2 cellular contexts compared by ENCODE assay signal in the genomic region with DNA sequence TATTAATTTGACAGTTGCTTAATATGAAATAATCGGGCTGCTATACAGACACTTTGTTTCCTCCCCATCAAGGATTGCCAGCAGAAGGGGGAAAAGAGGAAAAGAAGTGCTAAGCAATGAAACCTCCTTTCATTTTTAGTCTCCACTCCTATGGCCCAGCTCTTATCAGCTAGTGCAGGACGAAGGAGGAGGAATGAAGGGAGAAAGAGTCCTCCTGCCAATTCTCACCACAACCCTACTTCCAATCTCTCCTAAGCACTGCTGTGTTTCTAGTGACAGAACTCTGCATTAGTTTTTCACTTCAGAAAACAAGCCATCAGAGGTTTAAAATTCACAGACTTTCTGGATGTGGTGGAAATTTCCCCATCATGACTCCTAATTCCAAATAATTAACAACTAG. TPM values are rescaled to one million over a fixed set of nuclear protein-coding genes. Genes with fewer than 3 reads are reported as not detected.
DNase-seq lines count a peak whose midpoint lies in the region; ATAC-seq, FAIRE-seq and TF ChIP-seq lines count a peak whose summit lies in the region.
"Not testable (repeated sequence)": the region's sequence is repeated elsewhere in the genome, so short reads cannot be mapped to it uniquely, and the experiment has no call there.

No MANE protein-coding gene starts in this region.

- CTCF ChIA-PET in IMR-90 (lab: Yijun Ruan, JAX); K562 (lab: Yijun Ruan, JAX; ENCODE audit: low intra/inter-chr PET ratio): not testable (repeated sequence)

- H3K79me1 ChIP-seq in IMR-90 (ENCODE audit: low read depth in 1 of 2, low read length in 2 of 2): not testable (repeated sequence)

- POLR2A ChIA-PET in IMR-90 (lab: Charles Lee; ENCODE audit: unreplicated experiment); K562 (lab: Yijun Ruan, JAX): not testable (repeated sequence)

- peak; percentile 54; the same call in 1 of the 2 replicates for ATAC-seq in IMR-90 (ENCODE audit: low read depth)
- ATAC-seq in K562: peak; percentile 84

- H3K79me2 ChIP-seq in K562 (ENCODE audit: control insufficient read depth, insufficient read depth, low read length): not testable (repeated sequence)

- H2AK9ac ChIP-seq in IMR-90 (replicated peaks; ENCODE audit: low read depth, low read length, poor library complexity): not testable (repeated sequence)

- not testable (repeated sequence) for H3K27me3 ChIP-seq in IMR-90 (ENCODE audit: control insufficient read depth, insufficient read depth, low read length); K562 (ENCODE audit: control insufficient read depth in 2 of 2, insufficient read depth in 2 of 2, low read length in 2 of 2)

- H3K27ac ChIP-seq in IMR-90 (ENCODE audit: insufficient read depth, low read length); K562 (ENCODE audit: extremely low read depth, low read depth, low read length): not testable (repeated sequence)

- not testable (repeated sequence) for H2AFZ ChIP-seq in IMR-90 (replicated peaks; ENCODE audit: low read length, poor library complexity); K562 (ENCODE audit: low read depth, low read length)

- not testable (repeated sequence) for H3K18ac ChIP-seq in IMR-90 (ENCODE audit: low read depth, low read length)

- in situ Hi-C loops in IMR-90 (cut with MboI; ENCODE audit: low sequenced_read_pairs); K562 (cut with MboI): not testable (repeated sequence)

- no CpG with 5 or more reads among the region's 2 CpGs for WGBS in IMR-90 (ENCODE audit: extremely low coverage in 2 of 2, insufficient read length in 1 of 2), 2 experiments
- no CpG with 5 or more reads among the region's 2 CpGs for WGBS in K562 (ENCODE audit: insufficient coverage, low coverage, missing lambda C conversion rate)

- dilution Hi-C loops in IMR-90 (cut with HindIII; ENCODE audit: low sequenced_read_pairs, unreplicated experiment): not testable (repeated sequence)

- H2AK5ac ChIP-seq in IMR-90 (ENCODE audit: low read depth, low read length): not testable (repeated sequence)

- not testable (repeated sequence) for H3K14ac ChIP-seq in IMR-90 (replicated peaks; ENCODE audit: low read depth, low read length)

- H3K9ac ChIP-seq in IMR-90 (ENCODE audit: low read depth, low read length); K562 (ENCODE audit: insufficient read depth in 1 of 2, low read depth in 2 of 2, low read length in 2 of 2): not testable (repeated sequence)

- not testable (repeated sequence) for H3K9me1 ChIP-seq in IMR-90 (ENCODE audit: insufficient read depth, low read length); K562 (ENCODE audit: control insufficient read depth, insufficient read depth, low read length)

- not testable (repeated sequence) for H4K91ac ChIP-seq in IMR-90 (ENCODE audit: insufficient read depth, low read depth, low read length)

- intact Hi-C loops in IMR-90 (cut with micrococcal nuclease); K562 (cut with micrococcal nuclease): not testable (repeated sequence)

- not testable (repeated sequence) for BruUV-seq in IMR-90 (replicated peaks; lab: Mats Ljungman, UMichigan); K562 (replicated peaks; lab: Mats Ljungman, UMichigan)

- H2BK5ac ChIP-seq in IMR-90 (ENCODE audit: low read depth, low read length, poor library complexity, severe bottlenecking): not testable (repeated sequence)

- not testable (repeated sequence) for H2BK15ac ChIP-seq in IMR-90 (ENCODE audit: low read depth, low read length)

- not testable (repeated sequence) for H3K4ac ChIP-seq in IMR-90 (ENCODE audit: low read depth, low read length)

- H3K23ac ChIP-seq in IMR-90 (ENCODE audit: low read depth, low read length): not testable (repeated sequence)

- not testable (repeated sequence) for TF ChIP-seq POLR2A in IMR-90 (IDR thresholded peaks at IDR 0.05; ENCODE audit: low read depth, low read length); K562 (conservative IDR thresholded peaks at IDR 0.05)

- not testable (repeated sequence) for H3K4me3 ChIP-seq in IMR-90 (ENCODE audit: insufficient read depth, low read depth, low read length); K562

- TF ChIP-seq EP300 in K562 (IDR thresholded peaks at IDR 0.05; ENCODE audit: low read length): not testable (repeated sequence)

- not testable (repeated sequence) for TF ChIP-seq RAD21 in IMR-90 (IDR thresholded peaks at IDR 0.05; ENCODE audit: low read length); K562 (CRISPR knock-in tag; conservative IDR thresholded peaks at IDR 0.05 in 1 of 2, IDR thresholded peaks at IDR 0.05 in 1 of 2)

- H3K56ac ChIP-seq in IMR-90 (ENCODE audit: extremely low read depth, insufficient read depth, low read length): not testable (repeated sequence)

- H2BK20ac ChIP-seq in IMR-90 (ENCODE audit: low read depth, low read length): not testable (repeated sequence)

- not testable (repeated sequence) for H3K36me3 ChIP-seq in IMR-90 (ENCODE audit: control insufficient read depth, insufficient read depth, low read length); K562 (ENCODE audit: control insufficient read depth, insufficient read depth, low read length)

- H3K4me1 ChIP-seq in IMR-90 (ENCODE audit: control insufficient read depth, insufficient read depth, low read length); K562 (replicated peaks in 1 of 2; ENCODE audit: control insufficient read depth in 2 of 2, insufficient read depth in 2 of 2, low read length in 2 of 2): not testable (repeated sequence)

- H4K20me1 ChIP-seq in IMR-90 (ENCODE audit: insufficient read depth, low read length); K562 (replicated peaks; ENCODE audit: control insufficient read depth, insufficient read depth, low read length): not testable (repeated sequence)

- not testable (repeated sequence) for TF ChIP-seq CTCF in IMR-90 (conservative IDR thresholded peaks at IDR 0.05; ENCODE audit: low read depth, low read length); K562 (IDR thresholded peaks at IDR 0.05 in 2 of 3, conservative IDR thresholded peaks at IDR 0.05 in 1 of 3; ENCODE audit: insufficient read depth in 2 of 3, low read depth in 1 of 3, low read length in 3 of 3)

- not testable (repeated sequence) for DNase-seq in IMR-90; K562 (ENCODE audit: extremely low read depth in 1 of 4, low spot score in 3 of 4)

- H4K5ac ChIP-seq in IMR-90 (ENCODE audit: low read depth, low read length): not testable (repeated sequence)

- H4K8ac ChIP-seq in IMR-90 (ENCODE audit: low read depth in 2 of 2, low read length in 2 of 2): not testable (repeated sequence)

- not testable (repeated sequence) for H3K9me3 ChIP-seq in IMR-90 (ENCODE audit: control insufficient read depth, insufficient read depth, low read length); K562 (replicated peaks; ENCODE audit: control insufficient read depth, insufficient read depth, low read depth, low read length)

- H3K4me2 ChIP-seq in IMR-90 (ENCODE audit: low read depth, low read length); K562 (ENCODE audit: insufficient read depth, low read length): not testable (repeated sequence)

- not testable (repeated sequence) for H2BK120ac ChIP-seq in IMR-90 (ENCODE audit: low read depth, low read length)

- not testable (repeated sequence) for FAIRE-seq in K562 (lab: Jason Lieb, UNC)

RNA-seq across cellular contexts. Expression of a gene that starts 41.8 kb away (rescaled TPM):
- total RNA-seq in IMR-90 (2012; rRNA removed) (24.4 and 32.2 TPM in 2 replicates), K562 (2014; rRNA removed) (37.1 and 39.2 TPM in 2 replicates), K562 (2014; rRNA removed; fragmentation: Illumina TruSeq; extraction: Trizol) (45.9 and 55.4 TPM in 2 replicates), K562 (2015; rRNA removed; fragmentation: Illumina TruSeq; extraction: Trizol) (46.0 and 49.9 TPM in 2 replicates), K562 (2021) (38.6 and 44.7 TPM in 2 replicates)
- polyA plus RNA-seq in IMR-90 (2012; rRNA removed) (7.5 and 8.6 TPM in 2 replicates), K562 (2011; rRNA removed) (25.5 and 28.8 TPM in 2 replicates), K562 (2014; fragmentation: Illumina TruSeq; extraction: Trizol) (27.6 and 28.4 TPM in 2 replicates), K562 (2014; fragmentation: Nextera tagmentation; extraction: Ambion mirVana) (1 to 10 TPM; 8.5 to 9.9 TPM), K562 (2014; rRNA removed) (26.4 and 29.6 TPM in 2 replicates)
- 2.1 and 3.3 TPM in 2 replicates for polyA plus RNA-seq in IMR-90 (2012; cell fraction: cytosol; rRNA removed)
- 3.5 and 10.6 TPM in 2 replicates for polyA plus RNA-seq in IMR-90 (2012; cell fraction: nucleus; rRNA removed; ENCODE audit: low replicate concordance)
- total RNA-seq in K562 (2011; cell fraction: chromatin; rRNA removed; ENCODE audit: low replicate concordance): 59.7 and 180 TPM in 2 replicates
- total RNA-seq in K562 (2011; cell fraction: nucleolus; rRNA removed): 35.4 and 44.0 TPM in 2 replicates
- total RNA-seq in K562 (2011; cell fraction: nucleoplasm; rRNA removed): 66.9 and 101 TPM in 2 replicates
- polyA plus RNA-seq in K562 (2011; cell fraction: cytosol; rRNA removed): 11.9 and 14.5 TPM in 2 replicates
- 31.4 and 32.9 TPM in 2 replicates for polyA plus RNA-seq in K562 (2011; cell fraction: nucleus; rRNA removed)
- polyA plus RNA-seq in K562 (2012): 20.6 and 21.0 TPM in 2 replicates
- polyA minus RNA-seq in K562 (2011; rRNA and poly(A)+ RNA removed): 79.5 and 81.7 TPM in 2 replicates
- polyA minus RNA-seq in K562 (2011; cell fraction: cytosol; rRNA and poly(A)+ RNA removed): 22.2 and 26.8 TPM in 2 replicates
- 56.0 and 88.5 TPM in 2 replicates for polyA minus RNA-seq in K562 (2011; cell fraction: nucleus; rRNA and poly(A)+ RNA removed)

RNA-seq across cellular contexts. Expression of a gene that starts 41.9 kb away (rescaled TPM):
- total RNA-seq in IMR-90 (2012; rRNA removed): 13.8 and 19.2 TPM in 2 replicates
- 12.9 and 14.2 TPM in 2 replicates for polyA plus RNA-seq in IMR-90 (2012; rRNA removed)
- polyA plus RNA-seq in IMR-90 (2012; cell fraction: cytosol; rRNA removed): 6.4 and 9.3 TPM in 2 replicates
- 21.6 and 35.9 TPM in 2 replicates for polyA plus RNA-seq in IMR-90 (2012; cell fraction: nucleus; rRNA removed; ENCODE audit: low replicate concordance)
- 133 and 176 TPM in 2 replicates for total RNA-seq in K562 (2011; cell fraction: chromatin; rRNA removed; ENCODE audit: low replicate concordance)
- total RNA-seq in K562 (2011; cell fraction: nucleolus; rRNA removed): 84.7 and 87.8 TPM in 2 replicates
- 120 and 165 TPM in 2 replicates for total RNA-seq in K562 (2011; cell fraction: nucleoplasm; rRNA removed)
- 25.8 and 34.5 TPM in 2 replicates for total RNA-seq in K562 (2014; rRNA removed)
- 19.9 and 21.0 TPM in 2 replicates for total RNA-seq in K562 (2014; rRNA removed; fragmentation: Illumina TruSeq; extraction: Trizol)
- total RNA-seq in K562 (2015; rRNA removed; fragmentation: Illumina TruSeq; extraction: Trizol): 23.4 and 24.7 TPM in 2 replicates
- total RNA-seq in K562 (2021): 26.9 and 28.8 TPM in 2 replicates
- 28.5 and 37.0 TPM in 2 replicates for polyA plus RNA-seq in K562 (2011; rRNA removed)
- 11.2 and 16.4 TPM in 2 replicates for polyA plus RNA-seq in K562 (2011; cell fraction: cytosol; rRNA removed)
- 92.6 and 110 TPM in 2 replicates for polyA plus RNA-seq in K562 (2011; cell fraction: nucleus; rRNA removed)
- polyA plus RNA-seq in K562 (2012): 12.2 and 16.9 TPM in 2 replicates
- 20.9 and 24.7 TPM in 2 replicates for polyA plus RNA-seq in K562 (2014; fragmentation: Illumina TruSeq; extraction: Trizol)
- 10 to 100 TPM in 1 of 2 experiments, 1 to 10 TPM in 1; 7.2 to 11.0 TPM for polyA plus RNA-seq in K562 (2014; fragmentation: Nextera tagmentation; extraction: Ambion mirVana)
- polyA plus RNA-seq in K562 (2014; rRNA removed): 38.7 and 40.2 TPM in 2 replicates
- polyA minus RNA-seq in K562 (2011; rRNA and poly(A)+ RNA removed): 36.5 and 36.7 TPM in 2 replicates
- 13.9 and 17.4 TPM in 2 replicates for polyA minus RNA-seq in K562 (2011; cell fraction: cytosol; rRNA and poly(A)+ RNA removed)
- 60.5 and 80.3 TPM in 2 replicates for polyA minus RNA-seq in K562 (2011; cell fraction: nucleus; rRNA and poly(A)+ RNA removed)
